ENCODE assay signal across 1 cellular context in the genomic region with DNA sequence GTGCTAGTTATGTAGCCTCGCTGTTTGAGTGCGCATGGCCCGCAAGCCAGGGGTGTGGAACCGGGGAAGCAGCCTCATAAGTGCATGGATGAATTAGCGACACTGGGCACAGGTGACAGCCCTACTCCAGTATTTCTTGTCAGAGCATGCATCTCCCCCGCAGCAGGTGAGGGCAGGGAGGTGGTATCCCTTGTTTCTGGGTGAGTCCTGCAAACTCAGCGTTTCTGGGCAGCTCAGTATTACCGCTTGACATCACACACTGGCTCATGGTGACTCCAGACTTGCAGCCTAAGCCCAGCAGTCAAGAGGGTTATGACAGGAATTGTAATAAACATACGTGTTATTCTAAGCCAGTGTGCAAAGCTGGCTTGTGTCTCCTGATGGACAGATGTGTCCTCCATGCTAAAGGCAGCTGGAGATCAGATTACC.
TF ChIP-seq lines count a peak whose summit lies in the region.

No MANE protein-coding gene starts in this region.

TF ChIP-seq in HepG2, 621 proteins besides CTCF, POLR2A, EP300 and RAD21 (continued from another document):
- TF ChIP-seq ZBTB38 (CRISPR knock-in tag; IDR thresholded peaks at IDR 0.05) = peak; percentile 52; the same call in 1 of the 2 replicates
- TF ChIP-seq JUNB (CRISPR knock-in tag; IDR thresholded peaks at IDR 0.05; ENCODE audit: borderline replicate concordance) = no peak
- TF ChIP-seq ZNF567 (CRISPR knock-in tag; IDR thresholded peaks at IDR 0.05; ENCODE audit: borderline replicate concordance) = no peak
- 0 out of 2 replicates have a peak, but pooled peaks have one; percentile 33 for TF ChIP-seq HOXA5 (CRISPR knock-in tag; IDR thresholded peaks at IDR 0.05)
- TF ChIP-seq MAFF (IDR thresholded peaks at IDR 0.05; ENCODE audit: low read depth, low read length) = peak; percentile 85
- no peak for TF ChIP-seq ZNF788 (CRISPR knock-in tag; IDR thresholded peaks at IDR 0.05; ENCODE audit: borderline replicate concordance)
- no peak for TF ChIP-seq FOXK1 (CRISPR knock-in tag; IDR thresholded peaks at IDR 0.05; ENCODE audit: borderline replicate concordance, low read depth)
- TF ChIP-seq PAF1 (CRISPR knock-in tag; IDR thresholded peaks at IDR 0.05) = no peak
- no peak for TF ChIP-seq KMT2A (CRISPR knock-in tag; IDR thresholded peaks at IDR 0.05)
- TF ChIP-seq, protein P1, sequence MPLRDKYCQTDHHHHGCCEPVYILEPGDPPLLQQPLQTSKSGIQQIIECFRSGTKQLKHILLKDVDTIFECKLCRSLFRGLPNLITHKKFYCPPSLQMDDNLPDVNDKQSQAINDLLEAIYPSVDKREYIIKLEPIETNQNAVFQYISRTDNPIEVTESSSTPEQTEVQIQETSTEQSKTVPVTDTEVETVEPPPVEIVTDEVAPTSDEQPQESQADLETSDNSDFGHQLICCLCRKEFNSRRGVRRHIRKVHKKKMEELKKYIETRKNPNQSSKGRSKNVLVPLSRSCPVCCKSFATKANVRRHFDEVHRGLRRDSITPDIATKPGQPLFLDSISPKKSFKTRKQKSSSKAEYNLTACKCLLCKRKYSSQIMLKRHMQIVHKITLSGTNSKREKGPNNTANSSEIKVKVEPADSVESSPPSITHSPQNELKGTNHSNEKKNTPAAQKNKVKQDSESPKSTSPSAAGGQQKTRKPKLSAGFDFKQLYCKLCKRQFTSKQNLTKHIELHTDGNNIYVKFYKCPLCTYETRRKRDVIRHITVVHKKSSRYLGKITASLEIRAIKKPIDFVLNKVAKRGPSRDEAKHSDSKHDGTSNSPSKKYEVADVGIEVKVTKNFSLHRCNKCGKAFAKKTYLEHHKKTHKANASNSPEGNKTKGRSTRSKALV (CRISPR knock-in tag; IDR thresholded peaks at IDR 0.05) = no peak
- no peak for TF ChIP-seq KDM2A (CRISPR knock-in tag; IDR thresholded peaks at IDR 0.05; ENCODE audit: borderline replicate concordance, low read depth)
- peak; percentile 87 to 89 for TF ChIP-seq MAFK (conservative IDR thresholded peaks at IDR 0.05 in 1 of 2, IDR thresholded peaks at IDR 0.05 in 1 of 2; ENCODE audit: low read length in 2 of 2)
- no peak for TF ChIP-seq ZNF17 (CRISPR knock-in tag; IDR thresholded peaks at IDR 0.05)
- no peak for TF ChIP-seq ARHGAP35 (CRISPR knock-in tag; IDR thresholded peaks at IDR 0.05; ENCODE audit: borderline replicate concordance)
- no peak for TF ChIP-seq ZNF431 (CRISPR knock-in tag; IDR thresholded peaks at IDR 0.05; ENCODE audit: borderline replicate concordance, low read depth)
- TF ChIP-seq, protein P2, sequence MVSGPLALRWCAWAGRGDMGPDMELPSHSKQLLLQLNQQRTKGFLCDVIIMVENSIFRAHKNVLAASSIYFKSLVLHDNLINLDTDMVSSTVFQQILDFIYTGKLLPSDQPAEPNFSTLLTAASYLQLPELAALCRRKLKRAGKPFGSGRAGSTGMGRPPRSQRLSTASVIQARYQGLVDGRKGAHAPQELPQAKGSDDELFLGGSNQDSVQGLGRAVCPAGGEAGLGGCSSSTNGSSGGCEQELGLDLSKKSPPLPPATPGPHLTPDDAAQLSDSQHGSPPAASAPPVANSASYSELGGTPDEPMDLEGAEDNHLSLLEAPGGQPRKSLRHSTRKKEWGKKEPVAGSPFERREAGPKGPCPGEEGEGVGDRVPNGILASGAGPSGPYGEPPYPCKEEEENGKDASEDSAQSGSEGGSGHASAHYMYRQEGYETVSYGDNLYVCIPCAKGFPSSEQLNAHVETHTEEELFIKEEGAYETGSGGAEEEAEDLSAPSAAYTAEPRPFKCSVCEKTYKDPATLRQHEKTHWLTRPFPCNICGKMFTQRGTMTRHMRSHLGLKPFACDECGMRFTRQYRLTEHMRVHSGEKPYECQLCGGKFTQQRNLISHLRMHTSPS (CRISPR knock-in tag; IDR thresholded peaks at IDR 0.05; ENCODE audit: low read depth) = no peak
- TF ChIP-seq ZNF253 (CRISPR knock-in tag; IDR thresholded peaks at IDR 0.05; ENCODE audit: borderline replicate concordance) = no peak
- no peak for TF ChIP-seq MTA1 (CRISPR knock-in tag; IDR thresholded peaks at IDR 0.05; ENCODE audit: borderline replicate concordance)
- TF ChIP-seq ZNF556 (CRISPR knock-in tag; IDR thresholded peaks at IDR 0.05; ENCODE audit: borderline replicate concordance) = no peak
- no peak for TF ChIP-seq FLYWCH1 (CRISPR knock-in tag; IDR thresholded peaks at IDR 0.05)
- no peak for TF ChIP-seq CEBPG (CRISPR knock-in tag; IDR thresholded peaks at IDR 0.05)
